8 cellular contexts compared by ENCODE assay signal in genomic region chr16:87393680-87394055, GRCh38. TPM values are rescaled to one million over a fixed set of nuclear protein-coding genes. Genes with fewer than 3 reads are reported as not detected.
DNase-seq lines count a peak whose midpoint lies in the region; ATAC-seq and TF ChIP-seq lines count a peak whose summit lies in the region.

No MANE protein-coding gene starts in this region.

- H3K27ac Mint-ChIP-seq in activated T-helper 17 cell treated with anti-CD3 and anti-CD28 coated beads, Interleukin-2, amount 50 U/mL, for 72 hours: peak overlapping the region; percentile 90

- H3K9ac ChIP-seq in iPS-15b (ENCODE audit: low read depth, low read length): no peak overlapping the region

- no peak for TF ChIP-seq POLR2A in spleen (IDR thresholded peaks at IDR 0.05)

- peaks cover 1% of the 10 kb centered on the region for H3K36me3 ChIP-seq in iPS-15b (ENCODE audit: control insufficient read depth, insufficient read depth, low read length)
- H3K36me3 ChIP-seq in spleen: peaks cover 0 to 24% (median 4%) of the 10 kb centered on the region in 6 donors

- 89 to 93% (median 91%) methylated on average over 6 of the region's 6 CpGs for WGBS in spleen, 5 donors

- no peak for DNase-seq in HL-60 (ENCODE audit: low read depth in 1 of 2, low spot score in 1 of 2)
- DNase-seq in spleen: no peak
- DNase-seq in medulla oblongata (ENCODE audit: extremely low spot score): no peak
- DNase-seq in HT-29 (ENCODE audit: low spot score): no peak
- no peak for DNase-seq in RKO (ENCODE audit: low spot score)

- no peak overlapping the region for H3K27ac ChIP-seq in HL-60 (replicated peaks)
- H3K27ac ChIP-seq in spleen: peak overlapping the region in 5 of 8 donors; percentile 97 to 99 (median 98)

- H3K9me3 ChIP-seq in iPS-15b (ENCODE audit: control insufficient read depth, insufficient read depth, low read length) (no peaks in the 10 kb centered on the region), spleen (no peaks in the 10 kb centered on the region)

- H3K27me3 ChIP-seq in HL-60 (ENCODE audit: insufficient read depth, poor library complexity, severe bottlenecking): no peaks in the 10 kb centered on the region
- H3K27me3 ChIP-seq in iPS-15b (ENCODE audit: control insufficient read depth, insufficient read depth, low read length): no peaks in the 10 kb centered on the region
- no peaks in the 10 kb centered on the region for H3K27me3 ChIP-seq in spleen (replicated peaks in 1 of 7)

- ATAC-seq in activated T-helper 17 cell treated with anti-CD3 and anti-CD28 coated beads, Interleukin-2, amount 50 U/mL, for 72 hours (replicated peaks): no peak
- no peak for ATAC-seq in GM21528 (IDR thresholded peaks at IDR 0.05; ENCODE audit: low FRiP score, unreplicated experiment)

- H3K4me1 Mint-ChIP-seq in activated T-helper 17 cell treated with anti-CD3 and anti-CD28 coated beads, Interleukin-2, amount 50 U/mL, for 72 hours: peaks cover 32% of the 10 kb centered on the region

- peak overlapping the region; percentile 90 for H3K4me3 Mint-ChIP-seq in activated T-helper 17 cell treated with anti-CD3 and anti-CD28 coated beads, Interleukin-2, amount 50 U/mL, for 72 hours

- peaks cover 57% of the 10 kb centered on the region for H3K36me3 Mint-ChIP-seq in activated T-helper 17 cell treated with anti-CD3 and anti-CD28 coated beads, Interleukin-2, amount 50 U/mL, for 72 hours (ENCODE audit: low read depth)

- H3K4me1 ChIP-seq in iPS-15b (ENCODE audit: control insufficient read depth, insufficient read depth, low read length) (peaks cover 2% of the 10 kb centered on the region), spleen (peaks cover 24 to 80% (median 49%) of the 10 kb centered on the region in 6 donors)

- H3K27me3 Mint-ChIP-seq in activated T-helper 17 cell treated with anti-CD3 and anti-CD28 coated beads, Interleukin-2, amount 50 U/mL, for 72 hours: no peaks in the 10 kb centered on the region

- no peaks in the 10 kb centered on the region for H3K9me3 Mint-ChIP-seq in activated T-helper 17 cell treated with anti-CD3 and anti-CD28 coated beads, Interleukin-2, amount 50 U/mL, for 72 hours

- TF ChIP-seq CTCF in HL-60 (IDR thresholded peaks at IDR 0.05; ENCODE audit: insufficient read depth, low read length): no peak
- no peak for TF ChIP-seq CTCF in spleen (IDR thresholded peaks at IDR 0.05 in 8 of 11, conservative IDR thresholded peaks at IDR 0.05 in 3 of 11)

- H3K4me3 ChIP-seq in HL-60 (replicated peaks; ENCODE audit: insufficient read depth, low read length) (peak overlapping the region; percentile 48; the same call in 1 of the 2 replicates), iPS-15b (ENCODE audit: low read depth, low read length) (peak overlapping the region; percentile 96), spleen (peak overlapping the region in 7 of 8 donors; percentile 50 to 82 (median 69))

- intact Hi-C loops in spleen (cut with DNase I; ENCODE audit: low total_unique reads): no loop called here

RNA-seq across cellular contexts. Expression of gene MAP1LC3B, which starts 1.5 kb away (rescaled TPM):
- total RNA-seq in activated T-helper 17 cell treated with anti-CD3 and anti-CD28 coated beads, Interleukin-2, amount 50 U/mL, for 72 hours: 10 to 100 TPM; 57.3 to 69.1 TPM
- total RNA-seq in spleen: 10 to 100 TPM; 47.6 to 71.4 (median 61.7) TPM
- polyA plus RNA-seq in spleen: 10 to 100 TPM; 32.3 to 50.4 (median 46.5) TPM
- total RNA-seq in HT-29 (2014; rRNA removed; shearing (Covaris generic)): 14.3 and 15.3 TPM in 2 replicates

RNA-seq across cellular contexts. Expression of gene FBXO31, which starts 10.1 kb away (rescaled TPM):
- total RNA-seq in activated T-helper 17 cell treated with anti-CD3 and anti-CD28 coated beads, Interleukin-2, amount 50 U/mL, for 72 hours: 10 to 100 TPM; 21.9 to 29.1 TPM
- 10 to 100 TPM; 23.6 to 30.6 (median 27.2) TPM for total RNA-seq in spleen
- 10 to 100 TPM in 1 of 3 donors, 1 to 10 TPM in 2; 7.9 to 11.0 (median 9.7) TPM for polyA plus RNA-seq in spleen
- total RNA-seq in HT-29 (2014; rRNA removed; shearing (Covaris generic)): 26.6 and 30.8 TPM in 2 replicates
